17 cellular contexts compared by ENCODE assay signal in the genomic region with DNA sequence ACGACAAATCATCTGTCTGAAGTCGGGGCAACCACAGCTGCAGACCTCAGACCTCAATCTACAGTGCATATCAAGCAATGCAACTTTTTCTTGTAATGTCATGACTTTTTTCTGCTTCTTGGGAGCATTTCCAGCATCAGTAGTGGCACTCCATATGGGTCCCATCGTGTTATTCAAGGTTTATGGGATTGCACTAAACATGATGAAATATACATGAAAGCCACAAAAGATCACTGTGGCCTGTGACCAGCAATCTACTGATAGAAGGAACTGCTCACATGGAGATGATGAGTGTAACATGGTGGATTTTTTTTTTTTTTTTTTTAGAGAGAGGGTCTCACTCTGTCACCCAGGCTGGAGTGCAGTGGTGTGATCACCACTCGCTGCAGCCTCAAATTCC.
DNase-seq lines count a peak whose midpoint lies in the region; ATAC-seq lines count a peak whose summit lies in the region.
"Had no signal": no experiment of that assay in that cellular context is flagged by ENCODE, and none has a peak within 500 bp of the region (broad histone marks: within the 10 kb centered on the region; RNA-seq: fewer than 3 reads in every experiment).

No MANE protein-coding gene starts in this region.

- H3K27ac Mint-ChIP-seq in effector memory CD8-positive, alpha-beta T cell: no peak overlapping the region
- H3K27ac Mint-ChIP-seq: GM23338, HFFc6 had no signal

- H3K36me3 Mint-ChIP-seq in effector memory CD8-positive, alpha-beta T cell (ENCODE audit: insufficient read depth): peaks cover 3% of the 10 kb centered on the region
- H3K36me3 Mint-ChIP-seq: CD4-positive, CD25-positive, alpha-beta regulatory T cell had no signal

- H3K36me3 ChIP-seq in SK-N-MC (ENCODE audit: insufficient read depth, low read length) (no peaks in the 10 kb centered on the region), SJCRH30 (no peaks in the 10 kb centered on the region)
- H3K36me3 ChIP-seq: BE2C had no signal

- in situ Hi-C loops in KBM-7 (cut with MboI; ENCODE audit: low pct_unique_long_range_greater_than_20kb, low sequenced_read_pairs): no loop called here

- H3K27me3 ChIP-seq in SJCRH30: no peaks in the 10 kb centered on the region
- H3K27me3 ChIP-seq: BE2C had no signal

- H3K4me3 ChIP-seq in SK-N-MC: no peak overlapping the region
- H3K4me3 ChIP-seq in SJCRH30: no peak overlapping the region
- H3K4me3 ChIP-seq: GM23338 had no signal

- H3K9me3 Mint-ChIP-seq in effector memory CD8-positive, alpha-beta T cell: no peaks in the 10 kb centered on the region
- H3K9me3 Mint-ChIP-seq: GM23338, HFFc6 had no signal

- H3K4me3 Mint-ChIP-seq in effector memory CD8-positive, alpha-beta T cell: no peak overlapping the region
- H3K4me3 Mint-ChIP-seq: CD4-positive, CD25-positive, alpha-beta regulatory T cell; GM23338; HFFc6 had no signal

- no peaks in the 10 kb centered on the region for H3K9me3 ChIP-seq in SK-N-MC (ENCODE audit: low read depth, low read length)
- no peaks in the 10 kb centered on the region for H3K9me3 ChIP-seq in SJCRH30 (replicated peaks)
- H3K9me3 ChIP-seq: BE2C, Caco-2 had no signal

- no peaks in the 10 kb centered on the region for H3K4me1 ChIP-seq in SJCRH30
- H3K4me1 ChIP-seq: BE2C, Caco-2 had no signal

- no peaks in the 10 kb centered on the region for H3K27me3 Mint-ChIP-seq in effector memory CD8-positive, alpha-beta T cell

- ATAC-seq in effector memory CD8-positive, alpha-beta T cell (replicated peaks): peak; percentile 66
- no peak for ATAC-seq in GM19351 (IDR thresholded peaks at IDR 0.05; ENCODE audit: unreplicated experiment)
- ATAC-seq: GM23338, HCT116 had no signal

- no peak for DNase-seq in SK-N-MC (ENCODE audit: low read depth, low spot score)
- no peak for DNase-seq in effector memory CD8-positive, alpha-beta T cell
- DNase-seq in left kidney (ENCODE audit: low read depth, low spot score): peak; percentile 40
- DNase-seq in activated CD4-positive, alpha-beta T cell treated with anti-CD3 and anti-CD28 coated beads for 48 hours: no peak
- no peak for DNase-seq in SJCRH30
- no peak for DNase-seq in KBM-7
- DNase-seq: ACHN; BE2C; C1 segment of cervical spinal cord; Caco-2; CD4-positive, CD25-positive, alpha-beta regulatory T cell; H7; HFFc6; IMR-90 had no signal

- H3K9ac ChIP-seq in SK-N-MC (ENCODE audit: insufficient read length): no peak overlapping the region

- H3K4me1 Mint-ChIP-seq in effector memory CD8-positive, alpha-beta T cell (ENCODE audit: low read depth in 2 of 2): peaks cover 13 to 22% of the 10 kb centered on the region in 2 donors
- H3K4me1 Mint-ChIP-seq: CD4-positive, CD25-positive, alpha-beta regulatory T cell had no signal

- peak overlapping the region; percentile 75; the same call in 1 of the 2 replicates for H3K27ac ChIP-seq in SK-N-MC
- no peak overlapping the region for H3K27ac ChIP-seq in SJCRH30
